25 cellular contexts compared by ENCODE assay signal in the genomic region with DNA sequence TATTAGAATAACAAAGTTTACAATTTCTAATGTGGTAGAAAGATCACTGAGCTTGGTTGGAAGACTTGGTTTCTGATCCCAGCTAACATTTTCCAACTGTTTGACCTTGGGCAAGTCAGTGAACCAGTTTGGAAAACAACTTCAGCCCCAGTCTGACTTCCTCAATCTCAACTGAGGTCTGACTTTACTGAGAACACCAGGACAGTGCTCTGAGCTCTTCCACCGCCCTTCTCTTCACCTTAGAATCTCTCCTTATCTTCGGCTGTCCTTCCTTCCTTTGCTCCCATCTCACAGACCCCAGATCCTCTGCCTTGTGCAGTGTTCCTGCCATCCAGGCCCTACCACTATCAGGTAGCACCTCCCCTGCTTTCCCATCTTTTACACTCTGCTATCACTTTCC.
DNase-seq lines count a peak whose midpoint lies in the region; ATAC-seq, FAIRE-seq and TF ChIP-seq lines count a peak whose summit lies in the region.
"Had no signal": no experiment of that assay in that cellular context is flagged by ENCODE, and none has a peak within 500 bp of the region (broad histone marks: within the 10 kb centered on the region; RNA-seq: fewer than 3 reads in every experiment).

No MANE protein-coding gene starts in this region.

- intact Hi-C loops in GM12878 (cut with micrococcal nuclease; ENCODE audit: unreplicated experiment): no loop called here

- in situ Hi-C loops in GM12878 (cut with MboI): no loop called here

- no peak overlapping the region for H3K9ac ChIP-seq in GM12878 (ENCODE audit: control insufficient read depth, insufficient read depth, low read length)
- H3K9ac ChIP-seq in mesenchymal stem cell (ENCODE audit: low read length): no peak overlapping the region
- H3K9ac ChIP-seq: BLaER1 had no signal

- TF ChIP-seq EP300 in GM12878 (IDR thresholded peaks at IDR 0.05; ENCODE audit: borderline replicate concordance in 1 of 2, control insufficient read depth in 1 of 2, low read depth in 2 of 2, low read length in 2 of 2): no peak

- TF ChIP-seq POLR2A in GM12878 (IDR thresholded peaks at IDR 0.05; ENCODE audit: low read depth, low read length): no peak
- no peak for TF ChIP-seq POLR2A in Peyer's patch (IDR thresholded peaks at IDR 0.05)

- no peaks in the 10 kb centered on the region for H3K79me1 ChIP-seq in mesenchymal stem cell (replicated peaks; ENCODE audit: low read length, poor library complexity, severe bottlenecking)

- TF ChIP-seq CTCF in GM12878 (IDR thresholded peaks at IDR 0.05 in 2 of 3, conservative IDR thresholded peaks at IDR 0.05 in 1 of 3; ENCODE audit: control insufficient read depth in 2 of 3, extremely low read depth in 1 of 3, insufficient read depth in 1 of 3, low read depth in 3 of 3, low read length in 3 of 3): no peak
- no peak for TF ChIP-seq CTCF in Peyer's patch (IDR thresholded peaks at IDR 0.05)

- H3K27me3 ChIP-seq in GM12878 (replicated peaks in 1 of 2; ENCODE audit: control insufficient read depth in 2 of 2, insufficient read depth in 2 of 2, low read length in 1 of 2) (no peaks in the 10 kb centered on the region), mesenchymal stem cell (ENCODE audit: control insufficient read depth in 1 of 2, insufficient read depth in 1 of 2, low read length in 2 of 2) (no peaks in the 10 kb centered on the region), Peyer's patch (no peaks in the 10 kb centered on the region)
- H3K27me3 ChIP-seq: BE2C, BLaER1 had no signal

- CTCF ChIA-PET in GM12878 (lab: Yijun Ruan, JAX): interaction anchor here (0.6 to 4.5 kb wide), 5 partner anchors 8 to 112 kb away, joined by 3 to 22 read pairs (median 5); no protein-coding TSS in a partner anchor

- no peak for FAIRE-seq in GM12878 (lab: Jason Lieb, UNC)
- FAIRE-seq: A204.1, GM12892 had no signal

- H2AFZ ChIP-seq in GM12878 (ENCODE audit: control insufficient read depth, low read depth, low read length): no peak overlapping the region
- H2AFZ ChIP-seq in mesenchymal stem cell (ENCODE audit: low read depth, low read length): no peak overlapping the region

- no peak overlapping the region for H4K91ac ChIP-seq in mesenchymal stem cell (ENCODE audit: low read length)

- H3K4me2 ChIP-seq in GM12878 (ENCODE audit: control insufficient read depth, insufficient read depth) (no peak overlapping the region), mesenchymal stem cell (ENCODE audit: low read length, poor library complexity, severe bottlenecking) (no peak overlapping the region)
- H3K4me2 ChIP-seq: BLaER1 had no signal

- no peaks in the 10 kb centered on the region for H3K9me3 ChIP-seq in GM12878 (replicated peaks; ENCODE audit: control insufficient read depth, insufficient read depth, low read length)
- H3K9me3 ChIP-seq in mesenchymal stem cell (ENCODE audit: control insufficient read depth, low read length): no peaks in the 10 kb centered on the region
- no peaks in the 10 kb centered on the region for H3K9me3 ChIP-seq in Peyer's patch
- H3K9me3 ChIP-seq: BE2C, BLaER1 had no signal

- H3K36me3 ChIP-seq in GM12878 (ENCODE audit: control insufficient read depth in 2 of 2, insufficient read depth in 2 of 2, low read length in 1 of 2) (no peaks in the 10 kb centered on the region; a peak in 1 of 4 replicates), mesenchymal stem cell (ENCODE audit: control insufficient read depth in 1 of 2, insufficient read depth in 2 of 2, low read depth in 1 of 2, low read length in 2 of 2) (no peaks in the 10 kb centered on the region), Peyer's patch (no peaks in the 10 kb centered on the region)
- H3K36me3 ChIP-seq: BE2C, BLaER1 had no signal

- no peak overlapping the region for H3K14ac ChIP-seq in mesenchymal stem cell (ENCODE audit: low read length in 2 of 2)

- no peak for TF ChIP-seq RAD21 in GM12878 (IDR thresholded peaks at IDR 0.05; ENCODE audit: insufficient read depth, low read depth, low read length)

- H3K4ac ChIP-seq in mesenchymal stem cell (ENCODE audit: low read depth in 1 of 2, low read length in 2 of 2): no peak overlapping the region

- WGBS in GM12878 (ENCODE audit: insufficient coverage, insufficient replicate concordance, low lambda C conversion rate, missing lambda C conversion rate): 3% methylated on average over 2 of the region's 2 CpGs
- WGBS in mesenchymal stem cell: 58% methylated on average over 2 of the region's 2 CpGs

- H4K20me1 ChIP-seq in GM12878 (ENCODE audit: control insufficient read depth, insufficient read depth): no peaks in the 10 kb centered on the region
- H4K20me1 ChIP-seq: BLaER1 had no signal

- H3K27ac ChIP-seq in GM12878 (ENCODE audit: control insufficient read depth, insufficient read depth) (no peak overlapping the region), mesenchymal stem cell (ENCODE audit: low read length, poor library complexity, severe bottlenecking) (no peak overlapping the region), Peyer's patch (no peak overlapping the region)
- H3K27ac ChIP-seq: BLaER1 had no signal

- H3K4me3 ChIP-seq in GM12878 (no peak overlapping the region), mesenchymal stem cell (ENCODE audit: insufficient read depth in 1 of 2, low read depth in 1 of 2, low read length in 2 of 2) (no peak overlapping the region), Peyer's patch (no peak overlapping the region)
- H3K4me3 ChIP-seq: BLaER1 had no signal

- no peak overlapping the region for H2BK15ac ChIP-seq in mesenchymal stem cell (ENCODE audit: low read depth, poor library complexity, severe bottlenecking)

- ATAC-seq in GM12878: no peak
- ATAC-seq in GM18498 (IDR thresholded peaks at IDR 0.05; ENCODE audit: unreplicated experiment): no peak

- SMC1A ChIA-PET in GM12878 (lab: Charles Lee; ENCODE audit: uncharacterized antibody, unreplicated experiment): interaction anchor here (0.8 to 12.2 kb wide), 9 partner anchors 10 to 158 kb away, joined by 3 to 203 read pairs (median 9); no protein-coding TSS in a partner anchor

- no peak overlapping the region for H4K8ac ChIP-seq in mesenchymal stem cell (ENCODE audit: low read length)

- POLR2A ChIA-PET in GM12878 (lab: Charles Lee): interaction anchor here (0.9 to 1.6 kb wide), 3 partner anchors 10 to 13 kb away, joined by 4 to 11 read pairs (median 4); no protein-coding TSS in a partner anchor

- DNase-seq in OCI-M1 (lab: John Stamatoyannopoulos, UW) (peak; percentile 15), GM12878 (ENCODE audit: low read depth, low spot score) (no peak), mesenchymal stem cell (no peak), NCI-H1417 treated with DMSO at 0.1 percent for 48 hours (lab: John Stamatoyannopoulos, UW) (no peak), HK-2 (ENCODE audit: unreplicated experiment) (no peak), Peyer's patch (no peak)
- DNase-seq: 8988T; ACHN; BE2C; C1 segment of cervical spinal cord; CD4-positive, alpha-beta memory T cell; CD4-positive, CD25-positive, alpha-beta regulatory T cell; CD8-positive, alpha-beta memory T cell; COR-L47; DMS 273 treated with DMSO at 0.1 percent for 48 hours; DMS153; DMS53; DMS79; DND-41; EL; GDM1 had no signal

- H3K79me2 ChIP-seq in GM12878 (ENCODE audit: control insufficient read depth, insufficient read depth, low read length): no peaks in the 10 kb centered on the region

- no peak overlapping the region for H2BK5ac ChIP-seq in mesenchymal stem cell (ENCODE audit: low read depth, low read length, poor library complexity, severe bottlenecking)

- peak overlapping the region; percentile 47 to 50 for H3K18ac ChIP-seq in mesenchymal stem cell (ENCODE audit: low read depth in 1 of 2, low read length in 2 of 2)

- RAD21 ChIA-PET in GM12878 (lab: Charles Lee; ENCODE audit: unreplicated experiment): interaction anchor here (1.1 to 3.4 kb wide), 7 partner anchors 9 to 159 kb away, joined by 3 to 23 read pairs (median 14); no protein-coding TSS in a partner anchor

- H2BK120ac ChIP-seq in mesenchymal stem cell (ENCODE audit: low read depth, low read length): no peak overlapping the region

- no peak overlapping the region for H3K23ac ChIP-seq in mesenchymal stem cell (ENCODE audit: low read length in 2 of 2)

- H2BK12ac ChIP-seq in mesenchymal stem cell (ENCODE audit: low read length in 2 of 2): no peak overlapping the region

- no peak overlapping the region for H2AK5ac ChIP-seq in mesenchymal stem cell (ENCODE audit: low read length, severe bottlenecking)

- H3K4me1 ChIP-seq in GM12878 (ENCODE audit: control insufficient read depth, insufficient read depth, low read length): peaks cover 13% of the 10 kb centered on the region
- peaks cover 2% of the 10 kb centered on the region for H3K4me1 ChIP-seq in mesenchymal stem cell (ENCODE audit: control insufficient read depth, insufficient read depth, low read depth, low read length)
- no peaks in the 10 kb centered on the region for H3K4me1 ChIP-seq in Peyer's patch
- H3K4me1 ChIP-seq: BE2C, BLaER1 had no signal

- no TSS peak for BruUV-seq in GM12878 (replicated peaks; lab: Mats Ljungman, UMichigan)

TF ChIP-seq in GM12878, 131 proteins besides CTCF, POLR2A, EP300 and RAD21:
- 0 out of 2 replicates have a peak, but pooled peaks have one; percentile 9 for TF ChIP-seq SPI1 (IDR thresholded peaks at IDR 0.05; ENCODE audit: borderline replicate concordance, insufficient read depth, low read depth, low read length)
- no peak for TF ChIP-seq BRCA1 (IDR thresholded peaks at IDR 0.05; ENCODE audit: low read depth, low read length)
